Comparison of ENCODE assay signal across 9 cellular contexts in the genomic region with DNA sequence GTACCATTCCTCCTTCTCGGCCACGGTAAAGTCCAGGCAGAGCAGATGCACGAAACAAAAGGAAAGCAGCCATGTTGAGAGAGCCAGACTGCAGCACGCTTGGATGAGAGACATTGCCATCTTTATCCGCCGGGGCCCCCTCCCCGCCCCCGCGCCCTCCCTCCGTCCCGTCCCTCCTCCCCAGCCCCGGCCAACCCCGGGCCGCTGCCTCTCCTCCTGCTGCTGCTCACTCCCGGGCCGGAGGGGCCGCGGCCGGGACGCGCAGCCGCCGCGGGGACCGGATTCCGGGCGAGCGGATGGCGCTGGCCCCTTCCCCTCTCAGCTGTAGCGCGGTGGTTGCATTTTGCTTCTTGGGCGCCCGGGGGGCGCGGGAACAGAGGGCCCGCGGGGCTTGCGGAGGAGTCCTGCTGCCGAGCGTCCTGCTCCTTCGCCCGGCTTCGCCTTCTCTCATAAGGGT. TPM values are rescaled to one million over a fixed set of nuclear protein-coding genes. Genes with fewer than 3 reads are reported as not detected.
DNase-seq lines count a peak whose midpoint lies in the region; ATAC-seq, FAIRE-seq and TF ChIP-seq lines count a peak whose summit lies in the region.
"Had no signal": no experiment of that assay in that cellular context is flagged by ENCODE, and none has a peak within 500 bp of the region (broad histone marks: within the 10 kb centered on the region; RNA-seq: fewer than 3 reads in every experiment).

No MANE protein-coding gene starts in this region.

- H3K4me1 ChIP-seq in HEK293 (ENCODE audit: control insufficient read depth, insufficient read depth, low read length) (no peaks in the 10 kb centered on the region), Panc1 (ENCODE audit: control insufficient read depth, insufficient read depth, low read length) (no peaks in the 10 kb centered on the region), endothelial cell of umbilical vein (ENCODE audit: control insufficient read depth, extremely low read depth, insufficient read depth, low read length) (peaks cover 3% of the 10 kb centered on the region), vagina (peaks cover 7% of the 10 kb centered on the region)

- H4K20me1 ChIP-seq in endothelial cell of umbilical vein (replicated peaks; ENCODE audit: control insufficient read depth, extremely low read depth, insufficient read depth, low read length) = no peaks in the 10 kb centered on the region

- CTCF ChIA-PET in HEK293 (lab: Yijun Ruan, JAX) (interaction anchor here (0.7 to 5.7 kb wide), 17 partner anchors 12 to 1652 kb away, joined by 3 to 43 read pairs (median 4); no protein-coding TSS in a partner anchor), Panc1 (lab: Charles Lee) (interaction anchor here (0.7 to 1.9 kb wide), 4 partner anchors 244 to 360 kb away, joined by 3 to 22 read pairs (median 5); no protein-coding TSS in a partner anchor), endothelial cell of umbilical vein (lab: Charles Lee) (interaction anchor here (0.8 to 2.7 kb wide), 20 partner anchors 9 to 523 kb away, joined by 3 to 35 read pairs (median 4); no protein-coding TSS in a partner anchor)

- peak; percentile 50 for ATAC-seq in Panc1

- H3K4me3 ChIP-seq in HEK293 (ENCODE audit: low read depth, low read length) (peak overlapping the region; percentile 94), Panc1 (ENCODE audit: low read depth in 2 of 2, low read length in 2 of 2) (peak overlapping the region; percentile 43 to 52), endothelial cell of umbilical vein (replicated peaks in 1 of 3; ENCODE audit: insufficient read depth in 1 of 3, low read depth in 1 of 3, low read length in 3 of 3) (peak overlapping the region; percentile 51 to 79 (median 56)), vagina (peak overlapping the region; percentile 81 to 83)

- dilution Hi-C loops in endothelial cell of umbilical vein (cut with MboI; ENCODE audit: extremely low pct_ligation_motif_present, low sequenced_read_pairs) = no loop called here

- H3K9ac ChIP-seq in endothelial cell of umbilical vein (replicated peaks; ENCODE audit: extremely low read depth, insufficient read depth, low read length) = no peak overlapping the region

- DNase-seq in DMS79 treated with DMSO at 0.1 percent for 48 hours (lab: John Stamatoyannopoulos, UW) (peak; percentile 11), DMS79 (lab: John Stamatoyannopoulos, UW) (no peak), Panc1 (ENCODE audit: low read depth, low spot score) (no peak), endothelial cell of umbilical vein (ENCODE audit: low read depth, low spot score) (no peak), midbrain (lab: John Stamatoyannopoulos, UW) (peak; percentile 14), vagina (ENCODE audit: extremely low spot score in 2 of 2) (no peak), LoVo (ENCODE audit: low spot score) (no peak)

- BruUV-seq in Panc1 (replicated peaks; lab: Mats Ljungman, UMichigan) (no TSS peak), endothelial cell of umbilical vein (replicated peaks; lab: Mats Ljungman, UMichigan) (no TSS peak)

- no peaks in the 10 kb centered on the region for H3K9me3 ChIP-seq in HEK293 (ENCODE audit: control insufficient read depth, insufficient read depth, low read depth, low read length)
- H3K9me3 ChIP-seq in Panc1 (ENCODE audit: control insufficient read depth, insufficient read depth, low read depth, low read length) = no peaks in the 10 kb centered on the region
- H3K9me3 ChIP-seq in endothelial cell of umbilical vein (replicated peaks; ENCODE audit: control insufficient read depth, insufficient read depth, low read length) = no peaks in the 10 kb centered on the region
- no peaks in the 10 kb centered on the region for H3K9me3 ChIP-seq in vagina

- H3K27me3 ChIP-seq in Panc1 (ENCODE audit: control insufficient read depth, insufficient read depth, low read length) = peaks cover 2% of the 10 kb centered on the region; the same call in 1 of the 2 replicates
- H3K27me3 ChIP-seq in endothelial cell of umbilical vein (ENCODE audit: control insufficient read depth in 2 of 2, insufficient read depth in 2 of 2, low read length in 2 of 2) = peaks cover 31 to 60% of the 10 kb centered on the region in 2 experiments
- no peaks in the 10 kb centered on the region for H3K27me3 ChIP-seq in vagina

- in situ Hi-C loops in Panc1 (cut with HindIII; ENCODE audit: low pct_unique_long_range_greater_than_20kb, low sequenced_read_pairs) = no loop called here

- intact Hi-C loops in Panc1 (cut with micrococcal nuclease; ENCODE audit: unreplicated experiment) = loop anchor here (2.0 kb wide), 1 partner anchor 272 kb away; no protein-coding TSS in a partner anchor
- intact Hi-C loops in endothelial cell of umbilical vein (cut with micrococcal nuclease) = loop anchor here (1.0 kb wide), 3 partner anchors 248 to 608 kb away; a partner anchor contains a TSS
- intact Hi-C loops in vagina (cut with DNase I) = no loop called here

- no peak for TF ChIP-seq POLR2A in endothelial cell of umbilical vein (IDR thresholded peaks at IDR 0.05; ENCODE audit: low read depth, low read length)
- no peak for TF ChIP-seq POLR2A in vagina (IDR thresholded peaks at IDR 0.05)

- H3K9me1 ChIP-seq in endothelial cell of umbilical vein (replicated peaks; ENCODE audit: control insufficient read depth, extremely low read depth, insufficient read depth, low read length) = no peaks in the 10 kb centered on the region

- H3K4me2 ChIP-seq in endothelial cell of umbilical vein (ENCODE audit: insufficient read depth, low read length) = peak overlapping the region; percentile 75

- no peak for TF ChIP-seq CTCF in HEK293 (tag by site-specific recombination; IDR thresholded peaks at IDR 0.05)
- no peak for TF ChIP-seq CTCF in Panc1 (IDR thresholded peaks at IDR 0.05)
- no peak for TF ChIP-seq CTCF in endothelial cell of umbilical vein (IDR thresholded peaks at IDR 0.05; ENCODE audit: extremely low read depth in 1 of 2, insufficient read depth in 1 of 2, low read depth in 1 of 2, low read length in 2 of 2)
- no peak for TF ChIP-seq CTCF in vagina (IDR thresholded peaks at IDR 0.05)

- POLR2A ChIA-PET in HEK293 (lab: Yijun Ruan, JAX) = interaction anchor here (0.9 to 1.5 kb wide), 5 partner anchors 24 to 759 kb away, joined by 3 to 9 read pairs (median 4); a partner anchor contains a TSS
- POLR2A ChIA-PET in Panc1 (lab: Charles Lee) = no interaction called here
- POLR2A ChIA-PET in endothelial cell of umbilical vein (lab: Charles Lee) = interaction anchor here (0.6 kb wide), 1 partner anchor 950 kb away, joined by 3 read pairs; no protein-coding TSS in a partner anchor

- H2AFZ ChIP-seq in endothelial cell of umbilical vein (ENCODE audit: low read depth, low read length) = peak overlapping the region; percentile 92

- H3K79me2 ChIP-seq in endothelial cell of umbilical vein (ENCODE audit: control insufficient read depth, insufficient read depth, low read length) = no peaks in the 10 kb centered on the region

- H3K27ac ChIP-seq in HEK293 (ENCODE audit: extremely low read depth, low read depth, low read length) (peak overlapping the region; percentile 80; the same call in 1 of the 2 replicates), Panc1 (ENCODE audit: low read length) (no peak overlapping the region), endothelial cell of umbilical vein (ENCODE audit: insufficient read depth, low read depth, low read length) (no peak overlapping the region), vagina (peak overlapping the region; percentile 87)
- H3K27ac ChIP-seq: C4-2B had no signal

- H3K36me3 ChIP-seq in HEK293 (ENCODE audit: control insufficient read depth in 2 of 2, insufficient read depth in 1 of 2, low read length in 2 of 2) (no peaks in the 10 kb centered on the region), Panc1 (ENCODE audit: control insufficient read depth, insufficient read depth, low read length) (no peaks in the 10 kb centered on the region), endothelial cell of umbilical vein (ENCODE audit: control insufficient read depth in 2 of 2, extremely low read depth in 1 of 2, insufficient read depth in 2 of 2, low read length in 2 of 2) (no peaks in the 10 kb centered on the region), vagina (no peaks in the 10 kb centered on the region)

- peak; percentile 37 for FAIRE-seq in endothelial cell of umbilical vein (lab: Jason Lieb, UNC)

TF ChIP-seq in HEK293, 187 proteins besides CTCF, POLR2A, EP300 and RAD21:
- no peak for TF ChIP-seq KLF1 (tag by site-specific recombination; IDR thresholded peaks at IDR 0.05)
- TF ChIP-seq YY1 (tag by site-specific recombination; IDR thresholded peaks at IDR 0.05) = 0 out of 2 replicates have a peak, but pooled peaks have one; percentile 54
- peak; percentile 93 for TF ChIP-seq ZBTB20 (tag by site-specific recombination; IDR thresholded peaks at IDR 0.05)
TF ChIP-seq in HEK293: peak in this region for 2.

TF ChIP-seq in endothelial cell of umbilical vein, 7 proteins besides CTCF, POLR2A, EP300 and RAD21:
- TF ChIP-seq JUN (IDR thresholded peaks at IDR 0.05; ENCODE audit: borderline replicate concordance, insufficient read depth, insufficient read length, low read depth) (no peak), GATA2 (IDR thresholded peaks at IDR 0.05; ENCODE audit: insufficient read depth, insufficient read length, low read depth, low read length) (no peak), FOS (IDR thresholded peaks at IDR 0.05; ENCODE audit: borderline replicate concordance, insufficient read depth, low read length) (no peak), MYC (IDR thresholded peaks at IDR 0.05; ENCODE audit: low read depth, low read length) (no peak), POLR2AphosphoS5 (IDR thresholded peaks at IDR 0.05; ENCODE audit: insufficient read depth, low read depth, low read length) (no peak), EZH2 (IDR thresholded peaks at IDR 0.05; ENCODE audit: borderline replicate concordance, low read depth, low read length, severe bottlenecking) (no peak)
- TF ChIP-seq, protein P1, sequence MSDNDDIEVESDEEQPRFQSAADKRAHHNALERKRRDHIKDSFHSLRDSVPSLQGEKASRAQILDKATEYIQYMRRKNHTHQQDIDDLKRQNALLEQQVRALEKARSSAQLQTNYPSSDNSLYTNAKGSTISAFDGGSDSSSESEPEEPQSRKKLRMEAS (IDR thresholded peaks at IDR 0.05; ENCODE audit: insufficient read depth, insufficient read length) = no peak

RNA-seq across cellular contexts. Expression of a gene that starts 0.6 kb away (rescaled TPM):
- total RNA-seq in Panc1 (2021; ENCODE audit: unreplicated experiment) = 1.3 TPM
- polyA plus RNA-seq in Panc1 (2012; ENCODE audit: insufficient read length) = 0.30 TPM
- total RNA-seq in endothelial cell of umbilical vein = 0.30 and 0.33 TPM in 2 replicates
- polyA plus RNA-seq in endothelial cell of umbilical vein = 0.19 and 0.35 TPM in 2 replicates
- polyA plus RNA-seq in endothelial cell of umbilical vein (2011; cell fraction: cytosol; rRNA removed) = 0.07 and 0.09 TPM in 2 replicates
- polyA plus RNA-seq in endothelial cell of umbilical vein (2011; cell fraction: nucleus; rRNA removed) = 0.17 and 0.29 TPM in 2 replicates
- 0.07 and 0.19 TPM in 2 replicates for polyA plus RNA-seq in endothelial cell of umbilical vein (2012)
- polyA minus RNA-seq in endothelial cell of umbilical vein = 0.87 TPM in 2 replicates
- not detected for polyA minus RNA-seq in endothelial cell of umbilical vein (2011; cell fraction: cytosol; rRNA and poly(A)+ RNA removed)
- polyA minus RNA-seq in endothelial cell of umbilical vein (2011; cell fraction: nucleus; rRNA and poly(A)+ RNA removed) = 1.2 and 1.4 TPM in 2 replicates
- total RNA-seq in vagina = 9.1 TPM

Comparison
In these comparisons a context has a peak if more than half of its experiments do, and no peak if none do; other contexts are left out.
1. DNase-seq: peak in DMS79 treated with DMSO at 0.1 percent for 48 hours (single experiment) and midbrain (single experiment); none in DMS79 (single experiment), Panc1 (single experiment), endothelial cell of umbilical vein (single experiment), vagina (0 of 2) and LoVo (single experiment).
2. H3K27ac ChIP-seq: peak in HEK293 (single experiment) and vagina (single experiment); none in Panc1 (single experiment) and endothelial cell of umbilical vein (single experiment).
3. Peak in every context shown above with its lines, with median percentiles within 50 percentile points of each other: H3K4me3 ChIP-seq.